Comparison of ENCODE assay signal across 35 cellular contexts in genomic region chr4:29453421-29453820, GRCh38.
"Had no signal": no experiment of that assay in that cellular context is flagged by ENCODE, and none has a peak within 500 bp of the region (broad histone marks: within the 10 kb centered on the region; RNA-seq: fewer than 3 reads in every experiment).

No MANE protein-coding gene starts in this region.

- H3K36me3 Mint-ChIP-seq: activated CD4-positive, alpha-beta memory T cell treated with anti-CD3 and anti-CD28 coated beads for 36 hours; activated naive CD4-positive, alpha-beta T cell treated with anti-CD3 and anti-CD28 coated beads, Interleukin-2, amount 50 U/mL, for 72 hours; brain; IgD-negative memory B cell; WTC11 had no signal

- H3K27ac ChIP-seq: SJCRH30, SK-N-MC had no signal

- DNase-seq: activated CD4-positive, alpha-beta memory T cell treated with anti-CD3 and anti-CD28 coated beads for 36 hours; activated CD4-positive, alpha-beta T cell treated with anti-CD3 and anti-CD28 coated beads for 36 hours; activated CD4-positive, alpha-beta T cell treated with anti-CD3 and anti-CD28 coated beads, Interleukin-2, amount 50 U/mL, for 1 hour; activated CD8-positive, alpha-beta memory T cell treated with anti-CD3 and anti-CD28 coated beads, Interleukin-2, amount 50 U/mL, for 4 hours; activated gamma-delta T cell treated with Interleukin-2 at 50 U/mL for 16 hours; activated naive CD4-positive, alpha-beta T cell treated with anti-CD3 and anti-CD28 coated beads for 36 hours; activated T-cell treated with anti-CD3 and anti-CD28 coated beads for 4 hours; activated T-cell treated with anti-CD3 and anti-CD28 coated beads, Interleukin-2, amount 50 U/mL, for 4 hours; anterior cingulate cortex; caudate nucleus; cerebellar nuclear complex; Karpas-422; KBM-7; MG63; MV-4-11; NCI-H1092; NCI-H1436 treated with DMSO at 0.1 percent for 48 hours; NCI-H1694 treated with DMSO at 0.1 percent for 48 hours; NCI-H2029; NCI-H2107; NCI-H226; NCI-H446 treated with DMSO at 0.1 percent for 48 hours; NCI-H524; SHP77; SJCRH30 had no signal

- H3K27ac Mint-ChIP-seq: activated CD4-positive, alpha-beta memory T cell treated with anti-CD3 and anti-CD28 coated beads for 36 hours; activated CD4-positive, alpha-beta T cell treated with anti-CD3 and anti-CD28 coated beads for 36 hours; activated naive CD4-positive, alpha-beta T cell treated with anti-CD3 and anti-CD28 coated beads for 36 hours; activated naive CD4-positive, alpha-beta T cell treated with anti-CD3 and anti-CD28 coated beads, Interleukin-2, amount 50 U/mL, for 72 hours; activated T-helper 1 cell treated with anti-CD3 and anti-CD28 coated beads, Interleukin-12 subunit alpha, Interleukin-12 subunit beta, Interleukin-2, Interleukin-4 antibody, amounts not matched to agents 30 ng/mL and 10 ng/mL and 1 ng/mL, durations not matched to agents 14 hours and 24 hours and 36 hours; brain; IgD-negative memory B cell; T-helper 1 cell treated with Interleukin-12 subunit alpha and Interleukin-12 subunit beta and Interleukin-4 antibody, amounts not matched to agents 30 μg/mL and 1 μg/mL, for 36 hours; T-helper 2 cell treated with Interferon-gamma antibody and Interleukin-4, amounts not matched to agents 5 μg/mL and 100 μg/mL, for 36 hours; WTC11 had no signal

- H3K36me3 ChIP-seq: MG63, SJCRH30 had no signal

- H3K9me3 ChIP-seq: MG63, SJCRH30 had no signal

- H3K27me3 ChIP-seq: MG63, SJCRH30 had no signal

- H3K27me3 Mint-ChIP-seq: activated CD4-positive, alpha-beta memory T cell treated with anti-CD3 and anti-CD28 coated beads for 36 hours; activated CD4-positive, alpha-beta T cell treated with anti-CD3 and anti-CD28 coated beads for 36 hours; brain; IgD-negative memory B cell had no signal

- H3K4me1 ChIP-seq: SJCRH30 had no signal

- H3K4me3 Mint-ChIP-seq: activated CD4-positive, alpha-beta memory T cell treated with anti-CD3 and anti-CD28 coated beads for 36 hours; activated CD4-positive, alpha-beta T cell treated with anti-CD3 and anti-CD28 coated beads for 36 hours; activated naive CD4-positive, alpha-beta T cell treated with anti-CD3 and anti-CD28 coated beads for 36 hours; activated T-cell treated with anti-CD3 and anti-CD28 coated beads, Interleukin-2, amount 50 U/mL, for 4 hours; activated T-helper 1 cell treated with anti-CD3 and anti-CD28 coated beads, Interleukin-12 subunit alpha, Interleukin-12 subunit beta, Interleukin-2, Interleukin-4 antibody, amounts not matched to agents 30 ng/mL and 10 ng/mL and 1 ng/mL, durations not matched to agents 14 hours and 24 hours and 36 hours; brain; IgD-negative memory B cell; T-helper 1 cell treated with Interleukin-12 subunit alpha and Interleukin-12 subunit beta and Interleukin-4 antibody, amounts not matched to agents 30 μg/mL and 1 μg/mL, for 36 hours; T-helper 2 cell treated with Interferon-gamma antibody and Interleukin-4, amounts not matched to agents 5 μg/mL and 100 μg/mL, for 36 hours; WTC11 had no signal

- H3K4me1 Mint-ChIP-seq: activated CD4-positive, alpha-beta T cell treated with anti-CD3 and anti-CD28 coated beads for 36 hours; brain; IgD-negative memory B cell; WTC11 had no signal

- ATAC-seq: activated CD4-positive, alpha-beta T cell treated with anti-CD3 and anti-CD28 coated beads for 36 hours; activated CD4-positive, CD25-positive, alpha-beta regulatory T cell treated with anti-CD3 and anti-CD28 coated beads, Interleukin-2, amount 50 U/mL, for 24 hours; activated naive CD4-positive, alpha-beta T cell treated with anti-CD3 and anti-CD28 coated beads, Interleukin-2, amount 50 U/mL, for 72 hours; activated T-cell treated with anti-CD3 and anti-CD28 coated beads, Interleukin-2, amount 50 U/mL, for 4 hours; Panc1; WTC11 had no signal

- H3K4me3 ChIP-seq: MG63, SJCRH30, SK-N-MC had no signal
